Comparison of ENCODE assay signal across 1 cellular context in the genomic region with DNA sequence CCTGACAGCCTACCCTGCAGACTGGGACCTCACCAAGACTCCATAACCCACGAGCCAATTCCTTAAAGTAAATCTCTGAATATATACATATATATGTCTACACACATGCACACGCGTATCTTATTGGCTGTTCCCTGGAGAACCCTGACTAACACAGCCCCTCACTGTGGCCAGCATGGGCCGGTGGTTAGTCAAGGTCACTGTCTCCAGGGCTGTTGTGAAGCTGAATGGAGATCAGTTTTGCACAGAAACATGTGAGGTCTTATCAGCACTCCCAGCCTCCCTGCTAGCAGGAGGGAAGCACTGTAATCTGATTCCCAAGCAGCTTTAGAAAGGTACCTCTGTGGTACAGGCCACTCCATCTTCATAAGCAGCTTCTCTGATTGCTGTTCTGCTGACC.
A peak's percentile ranks its signal among the peaks of the same experiment; 100 is the strongest.
TF ChIP-seq lines count a peak whose summit lies in the region.

No MANE protein-coding gene starts in this region.

TF ChIP-seq in K562, 482 proteins besides CTCF, POLR2A, EP300 and RAD21 (continued from another document and continues in another):
- TF ChIP-seq POLR2AphosphoS2 (IDR thresholded peaks at IDR 0.05; ENCODE audit: low read length) (no peak), RB1 (IDR thresholded peaks at IDR 0.05; ENCODE audit: low read depth) (peak; percentile 43; the same call in 1 of the 2 replicates), ZNF384 (IDR thresholded peaks at IDR 0.05; ENCODE audit: low read depth, low read length) (no peak), MLLT1 (IDR thresholded peaks at IDR 0.05) (no peak), HNRNPLL (IDR thresholded peaks at IDR 0.05; ENCODE audit: low read depth, low read length, poor library complexity, severe bottlenecking) (no peak), HNRNPL (IDR thresholded peaks at IDR 0.05; ENCODE audit: low read depth, low read length) (no peak), ZNF717 (CRISPR knock-in tag; IDR thresholded peaks at IDR 0.05) (no peak), BRF1 (IDR thresholded peaks at IDR 0.05; ENCODE audit: borderline replicate concordance, extremely low read depth, insufficient read length) (no peak), RBM15 (IDR thresholded peaks at IDR 0.05; ENCODE audit: insufficient read depth, low read length) (no peak), MCM5 (IDR thresholded peaks at IDR 0.05; ENCODE audit: low read depth) (no peak), NONO (IDR thresholded peaks at IDR 0.05; ENCODE audit: low read depth in 2 of 2, low read length in 1 of 2) (no peak), ASH1L (IDR thresholded peaks at IDR 0.05; ENCODE audit: borderline replicate concordance, low read depth, partially characterized antibody) (no peak), THAP7 (CRISPR knock-in tag; IDR thresholded peaks at IDR 0.05) (no peak), ZNF239 (CRISPR knock-in tag; IDR thresholded peaks at IDR 0.05) (peak; percentile 29; the same call in 1 of the 2 replicates), CTBP1 (IDR thresholded peaks at IDR 0.05; ENCODE audit: borderline replicate concordance) (peak; percentile 98), CCNT2 (IDR thresholded peaks at IDR 0.05; ENCODE audit: borderline replicate concordance, extremely low read depth, insufficient read length, low read depth, low read length) (peak; percentile 76), GTF2A2 (tag; IDR thresholded peaks at IDR 0.05) (no peak), GATAD2B (IDR thresholded peaks at IDR 0.05; ENCODE audit: borderline replicate concordance) (no peak), ILK (tag; IDR thresholded peaks at IDR 0.05; ENCODE audit: borderline replicate concordance, low read depth) (no peak), SRF (CRISPR knock-in tag; IDR thresholded peaks at IDR 0.05) (peak in 1 of 2 experiments; percentile 58; a peak in 1 of 4 replicates), MTA2 (IDR thresholded peaks at IDR 0.05; ENCODE audit: low read depth) (peak; percentile 91), DMBX1 (CRISPR knock-in tag; IDR thresholded peaks at IDR 0.05; ENCODE audit: borderline replicate concordance) (peak; percentile 79), TAF9B (IDR thresholded peaks at IDR 0.05; ENCODE audit: partially characterized antibody) (no peak), CAMTA2 (CRISPR knock-in tag; conservative IDR thresholded peaks at IDR 0.05) (no peak), SP2 (IDR thresholded peaks at IDR 0.05; ENCODE audit: extremely low read depth, low read depth, low read length, poor library complexity, severe bottlenecking) (no peak), SOX6 (IDR thresholded peaks at IDR 0.05) (peak; percentile 91), ZNF518B (CRISPR knock-in tag; IDR thresholded peaks at IDR 0.05) (no peak), BRF2 (IDR thresholded peaks at IDR 0.05; ENCODE audit: borderline replicate concordance, insufficient read depth, insufficient read length) (no peak), MYNN (IDR thresholded peaks at IDR 0.05) (no peak; the same call in 1 of the 2 replicates), MYNN (CRISPR knock-in tag; IDR thresholded peaks at IDR 0.05) (no peak), MNT (conservative IDR thresholded peaks at IDR 0.05) (no peak; a peak in 1 of 4 replicates), NR3C1 (CRISPR knock-in tag; IDR thresholded peaks at IDR 0.05) (no peak), SP1 (CRISPR knock-in tag; IDR thresholded peaks at IDR 0.05) (peak; percentile 55; the same call in 1 of the 2 replicates), EGR1 (conservative IDR thresholded peaks at IDR 0.05) (no peak), KAT8 (IDR thresholded peaks at IDR 0.05; ENCODE audit: low read depth) (no peak), ZNF197 (CRISPR knock-in tag; IDR thresholded peaks at IDR 0.05; ENCODE audit: low read depth) (0 out of 2 replicates have a peak, but pooled peaks have one; percentile 62), CBFB (CRISPR knock-in tag; IDR thresholded peaks at IDR 0.05) (no peak), MEF2A (IDR thresholded peaks at IDR 0.05; ENCODE audit: control insufficient read depth, low read depth, low read length) (no peak), RBFOX2 (IDR thresholded peaks at IDR 0.05; ENCODE audit: low read depth, low read length) (no peak), GABPB1 (CRISPR knock-in tag; IDR thresholded peaks at IDR 0.05) (peak; percentile 36; the same call in 1 of the 2 replicates)
- TF ChIP-seq, protein P1, sequence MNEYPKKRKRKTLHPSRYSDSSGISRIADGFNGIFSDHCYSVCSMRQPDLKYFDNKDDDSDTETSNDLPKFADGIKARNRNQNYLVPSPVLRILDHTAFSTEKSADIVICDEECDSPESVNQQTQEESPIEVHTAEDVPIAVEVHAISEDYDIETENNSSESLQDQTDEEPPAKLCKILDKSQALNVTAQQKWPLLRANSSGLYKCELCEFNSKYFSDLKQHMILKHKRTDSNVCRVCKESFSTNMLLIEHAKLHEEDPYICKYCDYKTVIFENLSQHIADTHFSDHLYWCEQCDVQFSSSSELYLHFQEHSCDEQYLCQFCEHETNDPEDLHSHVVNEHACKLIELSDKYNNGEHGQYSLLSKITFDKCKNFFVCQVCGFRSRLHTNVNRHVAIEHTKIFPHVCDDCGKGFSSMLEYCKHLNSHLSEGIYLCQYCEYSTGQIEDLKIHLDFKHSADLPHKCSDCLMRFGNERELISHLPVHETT (CRISPR knock-in tag; conservative IDR thresholded peaks at IDR 0.05 in 1 of 2, IDR thresholded peaks at IDR 0.05 in 1 of 2), result 0 out of 4 replicates have a peak, but pooled peaks of 1 of the 2 experiments have one; percentile 24
- TF ChIP-seq, protein P2, sequence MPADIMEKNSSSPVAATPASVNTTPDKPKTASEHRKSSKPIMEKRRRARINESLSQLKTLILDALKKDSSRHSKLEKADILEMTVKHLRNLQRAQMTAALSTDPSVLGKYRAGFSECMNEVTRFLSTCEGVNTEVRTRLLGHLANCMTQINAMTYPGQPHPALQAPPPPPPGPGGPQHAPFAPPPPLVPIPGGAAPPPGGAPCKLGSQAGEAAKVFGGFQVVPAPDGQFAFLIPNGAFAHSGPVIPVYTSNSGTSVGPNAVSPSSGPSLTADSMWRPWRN (IDR thresholded peaks at IDR 0.05; ENCODE audit: low read depth), result peak; percentile 56; the same call in 1 of the 2 replicates
- TF ChIP-seq, protein P3, sequence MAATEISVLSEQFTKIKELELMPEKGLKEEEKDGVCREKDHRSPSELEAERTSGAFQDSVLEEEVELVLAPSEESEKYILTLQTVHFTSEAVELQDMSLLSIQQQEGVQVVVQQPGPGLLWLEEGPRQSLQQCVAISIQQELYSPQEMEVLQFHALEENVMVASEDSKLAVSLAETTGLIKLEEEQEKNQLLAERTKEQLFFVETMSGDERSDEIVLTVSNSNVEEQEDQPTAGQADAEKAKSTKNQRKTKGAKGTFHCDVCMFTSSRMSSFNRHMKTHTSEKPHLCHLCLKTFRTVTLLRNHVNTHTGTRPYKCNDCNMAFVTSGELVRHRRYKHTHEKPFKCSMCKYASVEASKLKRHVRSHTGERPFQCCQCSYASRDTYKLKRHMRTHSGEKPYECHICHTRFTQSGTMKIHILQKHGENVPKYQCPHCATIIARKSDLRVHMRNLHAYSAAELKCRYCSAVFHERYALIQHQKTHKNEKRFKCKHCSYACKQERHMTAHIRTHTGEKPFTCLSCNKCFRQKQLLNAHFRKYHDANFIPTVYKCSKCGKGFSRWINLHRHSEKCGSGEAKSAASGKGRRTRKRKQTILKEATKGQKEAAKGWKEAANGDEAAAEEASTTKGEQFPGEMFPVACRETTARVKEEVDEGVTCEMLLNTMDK (IDR thresholded peaks at IDR 0.05; ENCODE audit: borderline replicate concordance, insufficient read depth, low read depth, low read length, poor library complexity, severe bottlenecking), result no peak
